Comparison of ENCODE assay signal across 1 cellular context in the genomic region with DNA sequence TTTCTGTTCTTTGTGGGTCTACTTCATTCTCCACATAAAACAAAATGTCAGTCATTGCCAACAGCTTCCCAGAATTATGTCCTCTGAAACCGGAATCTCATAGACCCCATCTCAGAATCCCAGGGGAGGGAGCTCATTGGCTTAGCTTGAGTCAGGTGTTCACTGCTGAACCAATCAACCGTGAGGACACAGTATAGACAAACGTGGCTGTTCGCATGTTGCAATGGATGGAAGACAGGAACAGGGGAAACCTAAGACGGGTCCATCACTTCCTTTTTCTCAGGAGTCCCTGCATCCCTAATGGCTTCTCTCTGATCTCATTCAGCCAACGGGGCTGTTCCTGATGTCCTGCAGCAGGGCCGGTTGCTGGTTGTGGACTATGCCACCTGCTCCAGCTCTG.
TF ChIP-seq lines count a peak whose summit lies in the region.

No MANE protein-coding gene starts in this region.

TF ChIP-seq in IMR-90, 13 proteins besides CTCF, POLR2A, EP300 and RAD21 (continued from another document):
- TF ChIP-seq, protein P1, sequence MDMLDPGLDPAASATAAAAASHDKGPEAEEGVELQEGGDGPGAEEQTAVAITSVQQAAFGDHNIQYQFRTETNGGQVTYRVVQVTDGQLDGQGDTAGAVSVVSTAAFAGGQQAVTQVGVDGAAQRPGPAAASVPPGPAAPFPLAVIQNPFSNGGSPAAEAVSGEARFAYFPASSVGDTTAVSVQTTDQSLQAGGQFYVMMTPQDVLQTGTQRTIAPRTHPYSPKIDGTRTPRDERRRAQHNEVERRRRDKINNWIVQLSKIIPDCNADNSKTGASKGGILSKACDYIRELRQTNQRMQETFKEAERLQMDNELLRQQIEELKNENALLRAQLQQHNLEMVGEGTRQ (IDR thresholded peaks at IDR 0.05; ENCODE audit: low read depth, low read length), result peak; percentile 20; the same call in 1 of the 2 replicates
- TF ChIP-seq NFE2L2 (IDR thresholded peaks at IDR 0.05; ENCODE audit: low read depth, low read length), result no peak
